8 cellular contexts compared by ENCODE assay signal in genomic region chr13:80339841-80340642, GRCh38. TPM values are rescaled to one million over a fixed set of nuclear protein-coding genes. Genes with fewer than 3 reads are reported as not detected.
DNase-seq lines count a peak whose midpoint lies in the region; ATAC-seq, FAIRE-seq and TF ChIP-seq lines count a peak whose summit lies in the region.

No MANE protein-coding gene starts in this region.

- no peak overlapping the region for H3K23ac ChIP-seq in H9 (ENCODE audit: insufficient read length, low read depth, low read length)

- H2BK120ac ChIP-seq in H9 (ENCODE audit: low read depth, low read length, poor library complexity, severe bottlenecking): peak overlapping the region; percentile 70

- peak; percentile 55 for DNase-seq in EH (ENCODE audit: low read depth)
- no peak for DNase-seq in H9
- DNase-seq in Panc1 (ENCODE audit: low read depth, low spot score): no peak
- peak; percentile 50 for DNase-seq in cerebellar cortex (ENCODE audit: low spot score)
- DNase-seq in stimulated activated naive CD8-positive, alpha-beta T cell treated with anti-CD3 and anti-CD28 coated beads, Interleukin-15, amount 100 ng/mL, for 72 hours: peak; percentile 17 to 25
- no peak for DNase-seq in GM19239 (ENCODE audit: insufficient read length, low spot score)
- DNase-seq in OCI-LY7 (ENCODE audit: low spot score): no peak

- TF ChIP-seq CTCF in H9 (conservative IDR thresholded peaks at IDR 0.05) (no peak), Panc1 (IDR thresholded peaks at IDR 0.05) (no peak), OCI-LY7 (conservative IDR thresholded peaks at IDR 0.05; ENCODE audit: low read length) (no peak)

- H3K36me3 ChIP-seq in Panc1 (ENCODE audit: control insufficient read depth, insufficient read depth, low read length) (peaks cover 6% of the 10 kb centered on the region), OCI-LY7 (ENCODE audit: insufficient read depth, low read length) (no peaks in the 10 kb centered on the region)

- H3T11ph ChIP-seq in H9 (ENCODE audit: low read length): no peak overlapping the region

- peaks cover 17 to 43% of the 10 kb centered on the region in 2 experiments for H3K4me1 Mint-ChIP-seq in H9
- H3K4me1 Mint-ChIP-seq in stimulated activated naive CD8-positive, alpha-beta T cell treated with anti-CD3 and anti-CD28 coated beads, Interleukin-15, amount 100 ng/mL, for 72 hours: peaks cover 5% of the 10 kb centered on the region

- H2BK5ac ChIP-seq in H9 (ENCODE audit: insufficient read length, low read length): no peak overlapping the region

- POLR2A ChIA-PET in Panc1 (lab: Charles Lee): no interaction called here
- POLR2A ChIA-PET in OCI-LY7 (lab: Charles Lee): interaction anchor here (0.6 kb wide), 1 partner anchor 416 kb away, joined by 4 read pairs; no protein-coding TSS in a partner anchor

- H2AFZ ChIP-seq in H9 (ENCODE audit: low read length): no peak overlapping the region
- no peak overlapping the region for H2AFZ ChIP-seq in OCI-LY7 (ENCODE audit: low read length)

- H3K27me3 Mint-ChIP-seq in H9 (ENCODE audit: low read depth): peaks cover 8% of the 10 kb centered on the region
- peaks cover 34% of the 10 kb centered on the region for H3K27me3 Mint-ChIP-seq in stimulated activated naive CD8-positive, alpha-beta T cell treated with anti-CD3 and anti-CD28 coated beads, Interleukin-15, amount 100 ng/mL, for 72 hours

- no peak for ATAC-seq in Panc1
- peak; percentile 31 for ATAC-seq in stimulated activated naive CD8-positive, alpha-beta T cell treated with anti-CD3 and anti-CD28 coated beads, Interleukin-15, amount 100 ng/mL, for 72 hours

- H4K91ac ChIP-seq in H9 (ENCODE audit: insufficient read length, low read depth, low read length): no peak overlapping the region

- no peak overlapping the region for H3K4me3 Mint-ChIP-seq in H9
- H3K4me3 Mint-ChIP-seq in stimulated activated naive CD8-positive, alpha-beta T cell treated with anti-CD3 and anti-CD28 coated beads, Interleukin-15, amount 100 ng/mL, for 72 hours: no peak overlapping the region

- no peak overlapping the region; the same call in 1 of the 2 replicates for H3K4ac ChIP-seq in H9 (ENCODE audit: low read depth, low read length)

- H3K9ac ChIP-seq in H9 (ENCODE audit: extremely low read depth, insufficient read length, low read length): peak overlapping the region; percentile 98

- peaks cover 2% of the 10 kb centered on the region for H4K20me1 ChIP-seq in H9 (ENCODE audit: control insufficient read depth, insufficient read depth, insufficient read length)
- H4K20me1 ChIP-seq in OCI-LY7 (ENCODE audit: insufficient read depth, low read length): no peaks in the 10 kb centered on the region

- H3K79me1 ChIP-seq in H9 (ENCODE audit: insufficient read depth, low read depth, low read length, poor library complexity, severe bottlenecking): no peaks in the 10 kb centered on the region

- H3K14ac ChIP-seq in H9 (ENCODE audit: insufficient read depth, low read length): peak overlapping the region; percentile 92; the same call in 1 of the 2 replicates

- H4K5ac ChIP-seq in H9 (ENCODE audit: insufficient read length, low read depth, low read length): no peak overlapping the region

- no peak overlapping the region for H2BK20ac ChIP-seq in H9 (ENCODE audit: low read depth, low read length, poor library complexity, severe bottlenecking)

- H3K4me3 ChIP-seq in Panc1 (ENCODE audit: low read depth in 2 of 2, low read length in 2 of 2) (peak overlapping the region; percentile 90), OCI-LY7 (ENCODE audit: low read depth, low read length, poor library complexity, severe bottlenecking) (no peak overlapping the region)

- no peak overlapping the region for H3K56ac ChIP-seq in H9 (ENCODE audit: insufficient read length, low read depth, low read length)

- H3K4me1 ChIP-seq in H9 (ENCODE audit: insufficient read depth, low read length) (peaks cover 6% of the 10 kb centered on the region; the same call in 1 of the 2 replicates), Panc1 (ENCODE audit: control insufficient read depth, insufficient read depth, low read length) (peaks cover 11% of the 10 kb centered on the region), OCI-LY7 (ENCODE audit: insufficient read depth, low read length, poor library complexity, severe bottlenecking) (no peaks in the 10 kb centered on the region)

- H3K27me3 ChIP-seq in H9 (ENCODE audit: insufficient read depth, low read length) (no peaks in the 10 kb centered on the region), Panc1 (ENCODE audit: control insufficient read depth, insufficient read depth, low read length) (no peaks in the 10 kb centered on the region), layer of hippocampus (ENCODE audit: control insufficient read depth, insufficient read depth, low read length) (no peaks in the 10 kb centered on the region)

- H3K9me3 ChIP-seq in H9 (ENCODE audit: control insufficient read depth, low read depth, low read length) (no peaks in the 10 kb centered on the region), Panc1 (ENCODE audit: control insufficient read depth, insufficient read depth, low read depth, low read length) (no peaks in the 10 kb centered on the region), OCI-LY7 (ENCODE audit: low read length) (no peaks in the 10 kb centered on the region)

- CTCF ChIA-PET in Panc1 (lab: Charles Lee) (no interaction called here), OCI-LY7 (lab: Charles Lee; ENCODE audit: unreplicated experiment) (no interaction called here)

- no peaks in the 10 kb centered on the region for H3K9me2 ChIP-seq in OCI-LY7 (ENCODE audit: insufficient read depth, low read length)

- peak overlapping the region; percentile 79 for H3K18ac ChIP-seq in H9 (ENCODE audit: insufficient read length, low read depth, low read length)

- H3K23me2 ChIP-seq in H9 (ENCODE audit: insufficient read length, low read depth, low read length, poor library complexity, severe bottlenecking): peaks cover 21% of the 10 kb centered on the region

- BruUV-seq in Panc1 (replicated peaks; lab: Mats Ljungman, UMichigan) (TSS peak; percentile 75), OCI-LY7 (replicated peaks; lab: Mats Ljungman, UMichigan) (no TSS peak)

- intact Hi-C loops in Panc1 (cut with micrococcal nuclease; ENCODE audit: unreplicated experiment): loop anchor here (5.0 to 10.0 kb wide), 3 partner anchors 205 to 677 kb away; no protein-coding TSS in a partner anchor
- intact Hi-C loops in OCI-LY7 (cut with micrococcal nuclease; ENCODE audit: unreplicated experiment): no loop called here

- H3K4me2 ChIP-seq in H9 (ENCODE audit: insufficient read depth, insufficient read length, low read length) (peak overlapping the region; percentile 76), OCI-LY7 (ENCODE audit: low read length) (no peak overlapping the region)

- FAIRE-seq in GM19239 (lab: Jason Lieb, UNC): no peak

- WGBS in H9 (ENCODE audit: extremely low coverage, insufficient read length, low lambda C conversion rate): no CpG with 5 or more reads among the region's 63 CpGs

- no peak overlapping the region for H4K8ac ChIP-seq in H9 (replicated peaks; ENCODE audit: insufficient read length, low read depth, low read length)

- peak overlapping the region; percentile 53 for H3K27ac ChIP-seq in H9 (ENCODE audit: insufficient read length, low read depth, low read length)
- H3K27ac ChIP-seq in Panc1 (ENCODE audit: low read length): peak overlapping the region; percentile 96
- peak overlapping the region; percentile 89 for H3K27ac ChIP-seq in layer of hippocampus (ENCODE audit: low read depth, low read length)
- no peak overlapping the region for H3K27ac ChIP-seq in OCI-LY7 (ENCODE audit: low read depth, low read length, poor library complexity, severe bottlenecking)

- peak overlapping the region; percentile 98 to 100 (median 98); a peak in 6 of 7 replicates for H3K27ac Mint-ChIP-seq in H9
- no peak overlapping the region for H3K27ac Mint-ChIP-seq in stimulated activated naive CD8-positive, alpha-beta T cell treated with anti-CD3 and anti-CD28 coated beads, Interleukin-15, amount 100 ng/mL, for 72 hours

- no peak overlapping the region for H2BK12ac ChIP-seq in H9 (ENCODE audit: insufficient read length, low read depth, low read length)

- peaks cover 14 to 30% (median 25%) of the 10 kb centered on the region in 3 experiments for H3K36me3 Mint-ChIP-seq in H9 (ENCODE audit: insufficient read depth in 1 of 3, low read depth in 3 of 3)

- no peak overlapping the region for H2AK5ac ChIP-seq in H9 (ENCODE audit: insufficient read length, low read length)

- H3K79me2 ChIP-seq in H9 (ENCODE audit: insufficient read depth, low read length): peaks cover 45% of the 10 kb centered on the region
- no peaks in the 10 kb centered on the region for H3K79me2 ChIP-seq in OCI-LY7 (ENCODE audit: insufficient read depth, low read depth, low read length)

- H2BK15ac ChIP-seq in H9 (ENCODE audit: low read depth, low read length): no peak overlapping the region

- in situ Hi-C loops in Panc1 (cut with HindIII; ENCODE audit: low pct_unique_long_range_greater_than_20kb, low sequenced_read_pairs): no loop called here

- H3K9me3 Mint-ChIP-seq in H9: peaks cover 0 to 3% of the 10 kb centered on the region in 2 experiments; a peak in 2 of 5 replicates
- H3K9me3 Mint-ChIP-seq in stimulated activated naive CD8-positive, alpha-beta T cell treated with anti-CD3 and anti-CD28 coated beads, Interleukin-15, amount 100 ng/mL, for 72 hours: no peaks in the 10 kb centered on the region

RNA-seq across cellular contexts. Expression of gene SPRY2, which starts 0.9 kb away (rescaled TPM):
- total RNA-seq in H9 (2021): 55.4 and 56.4 TPM in 2 replicates
- total RNA-seq in Panc1 (2021; ENCODE audit: unreplicated experiment): 18.2 TPM
- 18.8 TPM for polyA plus RNA-seq in Panc1 (2012; ENCODE audit: insufficient read length)
- total RNA-seq in OCI-LY7 (2014; rRNA removed; shearing (Covaris generic)): not detected in 2 replicates
- total RNA-seq in OCI-LY7 (2022): not detected in 2 replicates

Comparison
In these comparisons a context has a peak if more than half of its experiments do, and no peak if none do; other contexts are left out.
1. DNase-seq: peak in EH (single experiment), cerebellar cortex (single experiment) and stimulated activated naive CD8-positive, alpha-beta T cell treated with anti-CD3 and anti-CD28 coated beads, Interleukin-15, amount 100 ng/mL, for 72 hours (2 of 2); none in H9 (single experiment), Panc1 (single experiment), GM19239 (single experiment) and OCI-LY7 (single experiment).
2. H3K27ac Mint-ChIP-seq: peak in H9 (3 of 3); none in stimulated activated naive CD8-positive, alpha-beta T cell treated with anti-CD3 and anti-CD28 coated beads, Interleukin-15, amount 100 ng/mL, for 72 hours (0 of 2).
3. RNA of gene SPRY2, which starts 0.9 kb away (total RNA-seq): 55.4 to 56.4 TPM in H9 and 18.2 TPM in Panc1 (single experiment); not detected in OCI-LY7; every median in the first group is over 10 times any median in the second.